ENCODE assay signal across 8 cellular contexts in genomic region chr11:36510567-36511020, GRCh38. TPM values are rescaled to one million over a fixed set of nuclear protein-coding genes. Genes with fewer than 3 reads are reported as not detected.
DNase-seq lines count a peak whose midpoint lies in the region; ATAC-seq, FAIRE-seq and TF ChIP-seq lines count a peak whose summit lies in the region.

No MANE protein-coding gene starts in this region.

- peak overlapping the region; percentile 97 for H3K4me3 ChIP-seq in adipocyte (ENCODE audit: low read length)
- peak overlapping the region; percentile 95 for H3K4me3 ChIP-seq in iPS-18a (ENCODE audit: low read length)
- H3K4me3 ChIP-seq in stomach: peak overlapping the region; percentile 72 to 92 (median 85)

- H3K9ac ChIP-seq in adipocyte (ENCODE audit: low read length) (peak overlapping the region; percentile 95), iPS-18a (ENCODE audit: low read length) (peak overlapping the region; percentile 72)

- no peak for TF ChIP-seq EP300 in stomach (IDR thresholded peaks at IDR 0.05)

- peak; percentile 21 for FAIRE-seq in GM12892 (lab: Jason Lieb, UNC)

- H3K27me3 ChIP-seq in adipocyte (replicated peaks; ENCODE audit: control insufficient read depth, insufficient read depth, low read length): no peaks in the 10 kb centered on the region
- peaks cover 26% of the 10 kb centered on the region for H3K27me3 ChIP-seq in iPS-18a (ENCODE audit: control insufficient read depth, insufficient read depth, low read length)
- H3K27me3 ChIP-seq in stomach: no peaks in the 10 kb centered on the region

- no peak for TF ChIP-seq CTCF in stomach (IDR thresholded peaks at IDR 0.05)

- no peaks in the 10 kb centered on the region for H3K36me3 ChIP-seq in adipocyte (ENCODE audit: control insufficient read depth, insufficient read depth, low read length, severe bottlenecking)
- no peaks in the 10 kb centered on the region for H3K36me3 ChIP-seq in iPS-18a (ENCODE audit: control insufficient read depth, low read depth, low read length)
- H3K36me3 ChIP-seq in stomach: no peaks in the 10 kb centered on the region

- ATAC-seq in HG03066 (IDR thresholded peaks at IDR 0.05; ENCODE audit: low read depth, unreplicated experiment) (peak; percentile 5), HG03457 (IDR thresholded peaks at IDR 0.05; ENCODE audit: unreplicated experiment) (no peak), HG02885 (IDR thresholded peaks at IDR 0.05; ENCODE audit: poor library complexity, unreplicated experiment) (no peak)
- no peak for ATAC-seq in activated CD4-positive, CD25-positive, alpha-beta regulatory T cell treated with anti-CD3 and anti-CD28 coated beads, Interleukin-2, amount 50 U/mL, for 24 hours

- intact Hi-C loops in stomach (cut with DNase I; ENCODE audit: low total_unique reads): no loop called here

- DNase-seq in GM12892 (ENCODE audit: insufficient read length): no peak
- DNase-seq in adipocyte (ENCODE audit: low read depth): peak; percentile 38
- DNase-seq in stomach: no peak

- 6 to 15% (median 14%) methylated on average over 11 of the region's 11 CpGs for WGBS in stomach, 5 donors

- TF ChIP-seq POLR2A in GM12892 (IDR thresholded peaks at IDR 0.05; ENCODE audit: low read depth, low read length) (no peak), stomach (IDR thresholded peaks at IDR 0.05) (no peak)

- H3K27ac ChIP-seq in iPS-18a (ENCODE audit: low read length) (no peak overlapping the region), stomach (peak overlapping the region; percentile 90 to 97 (median 95))

- H3K4me1 ChIP-seq in adipocyte (ENCODE audit: control insufficient read depth, insufficient read depth, low read length) (peaks cover 9% of the 10 kb centered on the region), iPS-18a (ENCODE audit: control insufficient read depth, low read depth, low read length) (peaks cover 7% of the 10 kb centered on the region), stomach (peaks cover 8 to 28% (median 21%) of the 10 kb centered on the region in 4 donors)

- H3K9me3 ChIP-seq in adipocyte (ENCODE audit: control insufficient read depth, low read length): peaks cover 9% of the 10 kb centered on the region
- H3K9me3 ChIP-seq in iPS-18a (ENCODE audit: control insufficient read depth, low read depth, low read length): no peaks in the 10 kb centered on the region
- peaks cover 0 to 11% (median 8%) of the 10 kb centered on the region in 4 donors for H3K9me3 ChIP-seq in stomach

RNA-seq across cellular contexts. Expression of gene TRAF6, which starts 0.5 kb away (rescaled TPM):
- 4.2 TPM for polyA plus RNA-seq in GM12892 (2012; ENCODE audit: missing spikeins)
- total RNA-seq in stomach: 10 to 100 TPM in 3 of 5 donors, 1 to 10 TPM in 2; 1.2 to 19.2 (median 11.4) TPM
- polyA plus RNA-seq in stomach: 1 to 10 TPM; 2.2 to 3.8 (median 2.3) TPM

RNA-seq across cellular contexts. Expression of gene RAG1, which starts 57.2 kb away (rescaled TPM):
- 0.06 TPM for polyA plus RNA-seq in GM12892 (2012; ENCODE audit: missing spikeins)
- 1 to 10 TPM in 1 of 5 donors, under 1 TPM in 2, not detected in 2; 0.29 to 5.0 (median 0.89) TPM for total RNA-seq in stomach
- polyA plus RNA-seq in stomach: under 1 TPM; 0.23 to 0.56 (median 0.31) TPM
